In the genomic region with DNA sequence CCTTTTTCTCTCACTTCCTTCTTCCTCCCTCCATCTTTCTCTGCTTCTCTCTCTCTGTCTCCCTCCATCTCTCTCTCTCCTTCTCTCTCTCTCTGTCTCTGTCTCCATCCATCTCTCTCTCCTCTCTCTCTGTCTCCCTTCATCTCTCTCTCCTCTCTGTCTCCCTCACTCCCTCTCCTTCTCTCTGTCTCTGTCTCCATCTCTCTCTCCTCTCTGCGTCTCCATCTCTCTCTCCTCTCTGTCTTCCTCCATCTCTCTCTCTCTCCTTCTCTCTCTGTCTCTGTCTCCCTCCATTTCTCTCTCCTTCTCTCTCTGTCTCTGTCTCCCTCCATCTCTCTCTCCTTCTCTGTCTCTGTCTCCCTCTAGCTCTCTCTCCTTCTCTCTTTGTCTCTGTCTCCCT, we compare ENCODE assay signal across 3 cellular contexts.
"Had no signal": no experiment of that assay in that cellular context is flagged by ENCODE, and none has a peak within 500 bp of the region (broad histone marks: within the 10 kb centered on the region; RNA-seq: fewer than 3 reads in every experiment).

No MANE protein-coding gene starts in this region.

- DNase-seq: GDM1, GF-D8 had no signal

- ATAC-seq: GM12878 had no signal

- H3K4me3 ChIP-seq: GM12878 had no signal
